In genomic region chr17:76359375-76359774, GRCh38 we compare ENCODE assay signal across 30 cellular contexts.
"Had no signal": no experiment of that assay in that cellular context is flagged by ENCODE, and none has a peak within 500 bp of the region (broad histone marks: within the 10 kb centered on the region; RNA-seq: fewer than 3 reads in every experiment).

No MANE protein-coding gene starts in this region.

- H3K36me3 ChIP-seq: adrenal gland, breast epithelium, cardiac muscle cell, colonic mucosa, esophagus squamous epithelium, gastroesophageal sphincter, heart right ventricle had no signal

- H3K9me3 ChIP-seq: adrenal gland, breast epithelium, colonic mucosa, esophagus squamous epithelium, gastroesophageal sphincter, heart right ventricle had no signal

- H3K4me3 Mint-ChIP-seq: activated CD4-positive, alpha-beta T cell treated with anti-CD3 and anti-CD28 coated beads, Interleukin-2, amount 10 ng/mL, durations not matched to agents 7 days and 5 days; activated CD8-positive, alpha-beta T cell treated with anti-CD3 and anti-CD28 coated beads for 36 hours; activated naive CD4-positive, alpha-beta T cell treated with anti-CD3 and anti-CD28 coated beads for 36 hours; activated naive CD4-positive, alpha-beta T cell treated with anti-CD3 and anti-CD28 coated beads, Interleukin-2, amount 50 U/mL, for 24 hours; activated naive CD8-positive, alpha-beta T cell treated with anti-CD3 and anti-CD28 coated beads for 36 hours; activated naive CD8-positive, alpha-beta T cell treated with anti-CD3 and anti-CD28 coated beads, Interleukin-2, amount 50 U/mL, for 24 hours; activated T-cell treated with anti-CD3 and anti-CD28 coated beads, Interleukin-2, amount 50 U/mL, for 4 hours; brain had no signal

- DNase-seq: activated CD4-positive, alpha-beta T cell treated with anti-CD3 and anti-CD28 coated beads for 4 hours; activated CD4-positive, alpha-beta T cell treated with anti-CD3 and anti-CD28 coated beads, Interleukin-2, amount 10 ng/mL, durations not matched to agents 7 days and 5 days; activated CD4-positive, alpha-beta T cell treated with anti-CD3 and anti-CD28 coated beads, Interleukin-2, amount 50 U/mL, for 4 hours; activated CD4-positive, CD25-positive, alpha-beta regulatory T cell; activated CD4-positive, CD25-positive, alpha-beta regulatory T cell treated with anti-CD3 and anti-CD28 coated beads, Interleukin-2, amount 50 U/mL, for 72 hours; activated CD8-positive, alpha-beta memory T cell treated with anti-CD3 and anti-CD28 coated beads for 24 hours; activated CD8-positive, alpha-beta T cell treated with anti-CD3 and anti-CD28 coated beads for 36 hours; activated effector memory CD4-positive, alpha-beta T cell treated with anti-CD3 and anti-CD28 coated beads, Interleukin-2, amount 50 U/mL, for 16 hours; activated naive CD4-positive, alpha-beta T cell treated with anti-CD3 and anti-CD28 coated beads for 36 hours; activated naive CD8-positive, alpha-beta T cell treated with anti-CD3 and anti-CD28 coated beads for 36 hours; activated naive CD8-positive, alpha-beta T cell treated with anti-CD3 and anti-CD28 coated beads, Interleukin-2, amount 50 U/mL, for 24 hours; activated T-cell treated with anti-CD3 and anti-CD28 coated beads, Interleukin-2, amount 50 U/mL, for 4 hours; adrenal gland; amygdala; aorta; central memory CD4-positive, alpha-beta T cell; cerebellar nuclear complex; colonic mucosa; effector CD8-positive, alpha-beta T cell; esophagus squamous epithelium; foreskin melanocyte; heart right ventricle; T-helper 2 cell had no signal

- H3K27me3 Mint-ChIP-seq: activated CD8-positive, alpha-beta T cell treated with anti-CD3 and anti-CD28 coated beads for 36 hours; activated naive CD4-positive, alpha-beta T cell treated with anti-CD3 and anti-CD28 coated beads, Interleukin-2, amount 50 U/mL, for 24 hours; brain had no signal

- H3K36me3 Mint-ChIP-seq: activated naive CD4-positive, alpha-beta T cell treated with anti-CD3 and anti-CD28 coated beads, Interleukin-2, amount 50 U/mL, for 24 hours; activated naive CD8-positive, alpha-beta T cell treated with anti-CD3 and anti-CD28 coated beads for 36 hours; brain had no signal

- H3K27ac ChIP-seq: cardiac muscle cell, colonic mucosa, epithelial cell of prostate, gastroesophageal sphincter, heart right ventricle had no signal

- H3K9me3 Mint-ChIP-seq: activated CD4-positive, alpha-beta T cell treated with anti-CD3 and anti-CD28 coated beads, Interleukin-2, amount 10 ng/mL, durations not matched to agents 7 days and 5 days; activated CD8-positive, alpha-beta T cell treated with anti-CD3 and anti-CD28 coated beads for 36 hours; activated naive CD4-positive, alpha-beta T cell treated with anti-CD3 and anti-CD28 coated beads for 36 hours; activated naive CD4-positive, alpha-beta T cell treated with anti-CD3 and anti-CD28 coated beads, Interleukin-2, amount 50 U/mL, for 24 hours; activated naive CD8-positive, alpha-beta T cell treated with anti-CD3 and anti-CD28 coated beads for 36 hours; activated naive CD8-positive, alpha-beta T cell treated with anti-CD3 and anti-CD28 coated beads, Interleukin-2, amount 50 U/mL, for 24 hours; activated T-cell treated with anti-CD3 and anti-CD28 coated beads, Interleukin-2, amount 50 U/mL, for 4 hours; activated T-helper 2 cell treated with anti-CD3 and anti-CD28 coated beads, Interferon-gamma antibody, Interleukin-2, Interleukin-4, amounts not matched to agents 10 μg/mL and 5 μg/mL and 100 μg/mL, durations not matched to agents 14 hours and 24 hours and 36 hours; brain had no signal

- H3K27ac Mint-ChIP-seq: activated CD4-positive, alpha-beta T cell treated with anti-CD3 and anti-CD28 coated beads, Interleukin-2, amount 10 ng/mL, durations not matched to agents 7 days and 5 days; activated CD8-positive, alpha-beta T cell treated with anti-CD3 and anti-CD28 coated beads for 36 hours; activated naive CD4-positive, alpha-beta T cell treated with anti-CD3 and anti-CD28 coated beads for 36 hours; activated naive CD4-positive, alpha-beta T cell treated with anti-CD3 and anti-CD28 coated beads, Interleukin-2, amount 50 U/mL, for 24 hours; activated naive CD8-positive, alpha-beta T cell treated with anti-CD3 and anti-CD28 coated beads for 36 hours; activated naive CD8-positive, alpha-beta T cell treated with anti-CD3 and anti-CD28 coated beads, Interleukin-2, amount 50 U/mL, for 24 hours; activated T-helper 2 cell treated with anti-CD3 and anti-CD28 coated beads, Interferon-gamma antibody, Interleukin-2, Interleukin-4, amounts not matched to agents 10 μg/mL and 5 μg/mL and 100 μg/mL, durations not matched to agents 14 hours and 24 hours and 36 hours had no signal

- H3K4me3 ChIP-seq: adrenal gland, breast epithelium, cardiac muscle cell, colonic mucosa, esophagus squamous epithelium, gastroesophageal sphincter, heart right ventricle had no signal

- H3K27me3 ChIP-seq: adrenal gland, breast epithelium, cardiac muscle cell, colonic mucosa, esophagus squamous epithelium, gastroesophageal sphincter, heart right ventricle had no signal

- ATAC-seq: activated CD8-positive, alpha-beta T cell treated with anti-CD3 and anti-CD28 coated beads for 36 hours; activated naive CD8-positive, alpha-beta T cell treated with anti-CD3 and anti-CD28 coated beads, Interleukin-2, amount 50 U/mL, for 24 hours; activated T-cell treated with anti-CD3 and anti-CD28 coated beads, Interleukin-2, amount 50 U/mL, for 4 hours; gastroesophageal sphincter; heart right ventricle had no signal

- H3K4me1 Mint-ChIP-seq: activated naive CD4-positive, alpha-beta T cell treated with anti-CD3 and anti-CD28 coated beads, Interleukin-2, amount 50 U/mL, for 24 hours had no signal

- H3K4me1 ChIP-seq: colonic mucosa had no signal
